Comparison of ENCODE assay signal across 9 cellular contexts in genomic region chr2:73072416-73072815, GRCh38. TPM values are rescaled to one million over a fixed set of nuclear protein-coding genes. Genes with fewer than 3 reads are reported as not detected.
DNase-seq lines count a peak whose midpoint lies in the region; ATAC-seq, FAIRE-seq and TF ChIP-seq lines count a peak whose summit lies in the region.
"Had no signal": no experiment of that assay in that cellular context is flagged by ENCODE, and none has a peak within 500 bp of the region (broad histone marks: within the 10 kb centered on the region; RNA-seq: fewer than 3 reads in every experiment).

No MANE protein-coding gene starts in this region.

- CTCF ChIA-PET in GM12878 (lab: Yijun Ruan, JAX) = interaction anchor here (1.0 to 2.4 kb wide), 5 partner anchors 34 to 180 kb away, joined by 3 to 10 read pairs (median 3); no protein-coding TSS in a partner anchor

- no peak for FAIRE-seq in GM12878 (lab: Jason Lieb, UNC)
- FAIRE-seq in HTR-8/SVneo (lab: Jason Lieb, UNC) = no peak

- no peaks in the 10 kb centered on the region for H3K27me3 Mint-ChIP-seq in activated naive CD4-positive, alpha-beta T cell treated with anti-CD3 and anti-CD28 coated beads, Interleukin-2, amount 50 U/mL, for 24 hours
- H3K27me3 Mint-ChIP-seq in mesothelial cell of epicardium (ENCODE audit: low read depth) = no peaks in the 10 kb centered on the region

- DNase-seq in activated naive CD4-positive, alpha-beta T cell treated with anti-CD3 and anti-CD28 coated beads, Interleukin-2, amount 50 U/mL, for 16 hours = no peak
- DNase-seq in GM12878 (ENCODE audit: low read depth, low spot score) = no peak
- DNase-seq in mesothelial cell of epicardium (ENCODE audit: low spot score in 2 of 2, unreplicated experiment in 2 of 2) = no peak
- no peak for DNase-seq in upper lobe of left lung
- no peak for DNase-seq in HTR-8/SVneo (ENCODE audit: insufficient read length, low spot score)
- no peak for DNase-seq in NCI-H345 (lab: John Stamatoyannopoulos, UW)
- DNase-seq: NCI-H510A treated with DMSO at 0.1 percent for 48 hours had no signal

- H2AFZ ChIP-seq in GM12878 (ENCODE audit: control insufficient read depth, low read depth, low read length) = peak overlapping the region; percentile 98

- H3K4me3 ChIP-seq in GM12878 (peak overlapping the region; percentile 77), upper lobe of left lung (peak overlapping the region in 3 of 4 donors; percentile 77 to 84 (median 84))

- H3K4me2 ChIP-seq in GM12878 (ENCODE audit: control insufficient read depth, insufficient read depth) = peak overlapping the region; percentile 94

- H3K9me3 ChIP-seq in GM12878 (replicated peaks; ENCODE audit: control insufficient read depth, insufficient read depth, low read length) (no peaks in the 10 kb centered on the region), upper lobe of left lung (no peaks in the 10 kb centered on the region)

- SMC1A ChIA-PET in GM12878 (lab: Charles Lee; ENCODE audit: uncharacterized antibody, unreplicated experiment) = interaction anchor here (0.8 kb wide), 3 partner anchors 104 to 179 kb away, joined by 3 to 4 read pairs (median 3); no protein-coding TSS in a partner anchor

- TF ChIP-seq EP300 in GM12878 (IDR thresholded peaks at IDR 0.05; ENCODE audit: borderline replicate concordance in 1 of 2, control insufficient read depth in 1 of 2, low read depth in 2 of 2, low read length in 2 of 2) (no peak), upper lobe of left lung (IDR thresholded peaks at IDR 0.05) (no peak)

- no TSS peak for BruUV-seq in GM12878 (replicated peaks; lab: Mats Ljungman, UMichigan)

- peak overlapping the region; percentile 85 for H3K27ac Mint-ChIP-seq in activated naive CD4-positive, alpha-beta T cell treated with anti-CD3 and anti-CD28 coated beads, Interleukin-2, amount 50 U/mL, for 24 hours
- H3K27ac Mint-ChIP-seq in mesothelial cell of epicardium = peak overlapping the region; percentile 95

- H3K36me3 ChIP-seq in GM12878 (ENCODE audit: control insufficient read depth in 2 of 2, insufficient read depth in 2 of 2, low read length in 1 of 2) (no peaks in the 10 kb centered on the region), upper lobe of left lung (peaks cover 0 to 12% (median 5%) of the 10 kb centered on the region in 4 donors)

- peaks cover 2 to 5% of the 10 kb centered on the region in 2 experiments; a peak in 3 of 4 replicates for H3K27me3 ChIP-seq in GM12878 (replicated peaks in 1 of 2; ENCODE audit: control insufficient read depth in 2 of 2, insufficient read depth in 2 of 2, low read length in 1 of 2)
- H3K27me3 ChIP-seq in upper lobe of left lung = no peaks in the 10 kb centered on the region

- no peaks in the 10 kb centered on the region for H3K36me3 Mint-ChIP-seq in activated naive CD4-positive, alpha-beta T cell treated with anti-CD3 and anti-CD28 coated beads, Interleukin-2, amount 50 U/mL, for 24 hours
- H3K36me3 Mint-ChIP-seq in mesothelial cell of epicardium = peaks cover 3% of the 10 kb centered on the region

- in situ Hi-C loops in GM12878 (cut with MboI) = no loop called here

- H3K4me1 Mint-ChIP-seq in activated naive CD4-positive, alpha-beta T cell treated with anti-CD3 and anti-CD28 coated beads, Interleukin-2, amount 50 U/mL, for 24 hours = peaks cover 27% of the 10 kb centered on the region
- H3K4me1 Mint-ChIP-seq in mesothelial cell of epicardium = peaks cover 29% of the 10 kb centered on the region

- H3K9me3 Mint-ChIP-seq in activated naive CD4-positive, alpha-beta T cell treated with anti-CD3 and anti-CD28 coated beads, Interleukin-2, amount 50 U/mL, for 24 hours = no peaks in the 10 kb centered on the region
- no peaks in the 10 kb centered on the region for H3K9me3 Mint-ChIP-seq in mesothelial cell of epicardium

- H4K20me1 ChIP-seq in GM12878 (ENCODE audit: control insufficient read depth, insufficient read depth) = no peaks in the 10 kb centered on the region

- WGBS in GM12878 (ENCODE audit: insufficient coverage, insufficient replicate concordance, low lambda C conversion rate, missing lambda C conversion rate) = 40% methylated on average over 1 of the region's 1 CpG
- WGBS in upper lobe of left lung, 2 donors = 94 to 95% methylated on average over 1 of the region's 1 CpG

- POLR2A ChIA-PET in GM12878 (lab: Charles Lee) = no interaction called here

- TF ChIP-seq POLR2A in GM12878 (IDR thresholded peaks at IDR 0.05; ENCODE audit: low read depth, low read length) = no peak
- no peak for TF ChIP-seq POLR2A in upper lobe of left lung (IDR thresholded peaks at IDR 0.05)

- H3K9ac ChIP-seq in GM12878 (ENCODE audit: control insufficient read depth, insufficient read depth, low read length) = peak overlapping the region; percentile 85

- ATAC-seq in GM12878 = no peak
- ATAC-seq in upper lobe of left lung (ENCODE audit: low FRiP score in 2 of 2) = no peak
- ATAC-seq in HG03457 (IDR thresholded peaks at IDR 0.05; ENCODE audit: unreplicated experiment) = no peak

- TF ChIP-seq CTCF in GM12878 (IDR thresholded peaks at IDR 0.05 in 2 of 3, conservative IDR thresholded peaks at IDR 0.05 in 1 of 3; ENCODE audit: control insufficient read depth in 2 of 3, extremely low read depth in 1 of 3, insufficient read depth in 1 of 3, low read depth in 3 of 3, low read length in 3 of 3) (no peak), mesothelial cell of epicardium (IDR thresholded peaks at IDR 0.05; ENCODE audit: unreplicated experiment) (no peak), upper lobe of left lung (IDR thresholded peaks at IDR 0.05) (no peak)

- H3K4me1 ChIP-seq in GM12878 (ENCODE audit: control insufficient read depth, insufficient read depth, low read length) (no peaks in the 10 kb centered on the region), upper lobe of left lung (peaks cover 21 to 31% (median 28%) of the 10 kb centered on the region in 4 donors)

- peaks cover 2% of the 10 kb centered on the region; the same call in 1 of the 2 replicates for H3K79me2 ChIP-seq in GM12878 (ENCODE audit: control insufficient read depth, insufficient read depth, low read length)

- H3K27ac ChIP-seq in GM12878 (ENCODE audit: control insufficient read depth, insufficient read depth) (peak overlapping the region; percentile 86), upper lobe of left lung (peak overlapping the region; percentile 93 to 97 (median 94))

- H3K4me3 Mint-ChIP-seq in activated naive CD4-positive, alpha-beta T cell treated with anti-CD3 and anti-CD28 coated beads, Interleukin-2, amount 50 U/mL, for 24 hours = peak overlapping the region; percentile 88
- peak overlapping the region; percentile 91 for H3K4me3 Mint-ChIP-seq in mesothelial cell of epicardium

- RAD21 ChIA-PET in GM12878 (lab: Charles Lee; ENCODE audit: unreplicated experiment) = interaction anchor here (1.3 kb wide), 1 partner anchor 140 kb away, joined by 3 read pairs; no protein-coding TSS in a partner anchor

- TF ChIP-seq RAD21 in GM12878 (IDR thresholded peaks at IDR 0.05; ENCODE audit: insufficient read depth, low read depth, low read length) = no peak

- intact Hi-C loops in GM12878 (cut with micrococcal nuclease; ENCODE audit: unreplicated experiment) = loop anchor here (5.0 kb wide), 2 partner anchors 155 to 180 kb away; partner anchors contain the start of gene EMX1

TF ChIP-seq in GM12878, 131 proteins besides CTCF, POLR2A, EP300 and RAD21 (continues in another document):
- no peak for TF ChIP-seq BCL11A (IDR thresholded peaks at IDR 0.05; ENCODE audit: low read depth, low read length)
- TF ChIP-seq ZNF207 (IDR thresholded peaks at IDR 0.05; ENCODE audit: borderline replicate concordance) = no peak
- no peak for TF ChIP-seq NRF1 (conservative IDR thresholded peaks at IDR 0.05; ENCODE audit: low read depth, low read length)
- no peak for TF ChIP-seq SUZ12 (IDR thresholded peaks at IDR 0.05; ENCODE audit: unreplicated experiment)
- no peak for TF ChIP-seq GABPA (IDR thresholded peaks at IDR 0.05; ENCODE audit: low read depth)

RNA-seq across cellular contexts. Expression of gene SFXN5, which starts 0.9 kb away (rescaled TPM):
- 10.4 and 11.9 TPM in 2 replicates for total RNA-seq in GM12878 (2013; cell fraction: nucleolus; rRNA removed)
- total RNA-seq in GM12878 (2014; rRNA removed) (7.4 and 10.7 TPM in 2 replicates), GM12878 (2014; rRNA removed; fragmentation: Illumina TruSeq; extraction: Trizol) (6.4 and 7.4 TPM in 2 replicates), GM12878 (2021) (11.5 and 12.2 TPM in 2 replicates), mesothelial cell of epicardium (18.8 to 20.2 TPM (median 18.9 TPM) in 3 replicates), upper lobe of left lung (10 to 100 TPM; 10.8 to 44.0 (median 13.7) TPM)
- polyA plus RNA-seq in GM12878 (2011; ENCODE audit: low read depth) = 2.0 TPM
- polyA plus RNA-seq in GM12878 (2011; rRNA removed) (5.8 and 13.4 TPM in 2 replicates), GM12878 (2014; fragmentation: Illumina TruSeq; extraction: Trizol) (11.7 and 15.4 TPM in 2 replicates), GM12878 (2014; fragmentation: Nextera tagmentation; extraction: Ambion mirVana) (1 to 10 TPM; 3.3 to 4.0 TPM), GM12878 (2014; rRNA removed) (10.3 and 10.6 TPM in 2 replicates), GM12878 (2016; fragmentation: Nextera tagmentation; extraction: Ambion mirVana) (10 to 100 TPM; 15.7 to 15.9 TPM)
- 11.0 and 13.0 TPM in 2 replicates for polyA plus RNA-seq in GM12878 (2011; cell fraction: cytosol; rRNA removed)
- polyA plus RNA-seq in GM12878 (2011; cell fraction: nucleus; rRNA removed) = 26.1 and 28.2 TPM in 2 replicates
- 3.8 and 4.3 TPM in 2 replicates for polyA plus RNA-seq in GM12878 (2012)
- polyA minus RNA-seq in GM12878 (2011; rRNA and poly(A)+ RNA removed) = 8.9 and 12.1 TPM in 2 replicates
- 2.2 and 3.7 TPM in 2 replicates for polyA minus RNA-seq in GM12878 (2011; cell fraction: cytosol; rRNA and poly(A)+ RNA removed)
- polyA minus RNA-seq in GM12878 (2011; cell fraction: nucleus; rRNA and poly(A)+ RNA removed) = 9.7 and 19.6 TPM in 2 replicates

RNA-seq across cellular contexts. Expression of gene RAB11FIP5, which starts 40.3 kb away (rescaled TPM):
- 0.06 TPM in 1 of 2 replicates, not detected in the other for total RNA-seq in GM12878 (2013; cell fraction: nucleolus; rRNA removed)
- total RNA-seq in GM12878 (2014; rRNA removed) (not detected in 2 replicates), GM12878 (2014; rRNA removed; fragmentation: Illumina TruSeq; extraction: Trizol) (not detected in 2 replicates), GM12878 (2021) (0.05 and 0.08 TPM in 2 replicates), mesothelial cell of epicardium (23.3 to 25.4 TPM (median 25.1 TPM) in 3 replicates), upper lobe of left lung (10 to 100 TPM; 21.0 to 35.3 (median 29.9) TPM)
- polyA plus RNA-seq in GM12878 (2011; ENCODE audit: low read depth) = 0.05 TPM
- polyA plus RNA-seq in GM12878 (2011; rRNA removed) (0.01 and 0.20 TPM in 2 replicates), GM12878 (2014; fragmentation: Illumina TruSeq; extraction: Trizol) (not detected in 2 replicates), GM12878 (2014; fragmentation: Nextera tagmentation; extraction: Ambion mirVana) (under 1 TPM in 1 of 2 experiments, not detected in 1; 0.07 TPM), GM12878 (2014; rRNA removed) (0.03 and 0.08 TPM in 2 replicates), GM12878 (2016; fragmentation: Nextera tagmentation; extraction: Ambion mirVana) (not detected)
- polyA plus RNA-seq in GM12878 (2011; cell fraction: cytosol; rRNA removed) = 0.02 and 0.07 TPM in 2 replicates
- 0.01 and 0.07 TPM in 2 replicates for polyA plus RNA-seq in GM12878 (2011; cell fraction: nucleus; rRNA removed)
- polyA plus RNA-seq in GM12878 (2012) = 0.25 and 0.28 TPM in 2 replicates
- polyA minus RNA-seq in GM12878 (2011; rRNA and poly(A)+ RNA removed) = 0.07 TPM in 1 of 2 replicates, not detected in the other
- 0.42 TPM in 1 of 2 replicates, not detected in the other for polyA minus RNA-seq in GM12878 (2011; cell fraction: cytosol; rRNA and poly(A)+ RNA removed)
- polyA minus RNA-seq in GM12878 (2011; cell fraction: nucleus; rRNA and poly(A)+ RNA removed) = not detected in 2 replicates

Comparison
In these comparisons a context has a peak if more than half of its experiments do, and no peak if none do; other contexts are left out.
1. RNA of gene RAB11FIP5, which starts 40.3 kb away (total RNA-seq): 21.0 to 35.3 TPM in upper lobe of left lung and 23.3 to 25.4 TPM in mesothelial cell of epicardium; 0.05 to 0.08 TPM in GM12878; every median in the first group is over 10 times any median in the second.